ENCODE assay signal across 16 cellular contexts in genomic region chr15:67173786-67174185, GRCh38.
DNase-seq lines count a peak whose midpoint lies in the region; ATAC-seq, FAIRE-seq and TF ChIP-seq lines count a peak whose summit lies in the region.
"Had no signal": no experiment of that assay in that cellular context is flagged by ENCODE, and none has a peak within 500 bp of the region (broad histone marks: within the 10 kb centered on the region; RNA-seq: fewer than 3 reads in every experiment).

No MANE protein-coding gene starts in this region.

- no peaks in the 10 kb centered on the region for H3K36me3 ChIP-seq in breast epithelium
- H3K36me3 ChIP-seq in Panc1 (ENCODE audit: control insufficient read depth, insufficient read depth, low read length): peaks cover 40% of the 10 kb centered on the region
- peaks cover 8 to 22% of the 10 kb centered on the region in 2 donors for H3K36me3 ChIP-seq in esophagus (ENCODE audit: control insufficient read depth in 2 of 2, insufficient read depth in 2 of 2, low read length in 1 of 2)
- H3K36me3 ChIP-seq in thyroid gland: peaks cover 5% of the 10 kb centered on the region in 2 donors
- H3K36me3 ChIP-seq in left lung: peaks cover 0 to 24% of the 10 kb centered on the region in 2 donors

- peak overlapping the region; percentile 80 for H3K27ac Mint-ChIP-seq in MCF 10A (ENCODE audit: low read depth, unreplicated experiment)

- intact Hi-C loops in MCF 10A (cut with micrococcal nuclease) (loop anchor here (10.0 kb wide), 1 partner anchor 219 kb away; no protein-coding TSS in a partner anchor), breast epithelium (cut with DNase I; ENCODE audit: low total_unique reads) (no loop called here), Panc1 (cut with micrococcal nuclease; ENCODE audit: unreplicated experiment) (no loop called here), thyroid gland (cut with DNase I) (no loop called here), left lung (cut with DNase I) (no loop called here)

- H3K36me3 Mint-ChIP-seq in MCF 10A (ENCODE audit: insufficient read depth, unreplicated experiment): peaks cover 42% of the 10 kb centered on the region

- peak overlapping the region; percentile 46 for H3K4me3 Mint-ChIP-seq in MCF 10A (ENCODE audit: unreplicated experiment)

- WGBS in esophagus, 2 donors: 96 to 97% methylated on average over 8 of the region's 8 CpGs
- WGBS in thyroid gland, 2 donors: 94 to 97% methylated on average over 8 of the region's 8 CpGs

- ATAC-seq in Panc1 (no peak), GM18873 (IDR thresholded peaks at IDR 0.05; ENCODE audit: low FRiP score, unreplicated experiment) (no peak), left lung (no peak)

- DNase-seq in MCF 10A (ENCODE audit: unreplicated experiment) (no peak), breast epithelium (ENCODE audit: low spot score in 2 of 2) (no peak), Panc1 (ENCODE audit: low read depth, low spot score) (no peak), thyroid gland (no peak), HTR-8/SVneo (ENCODE audit: insufficient read length, low spot score) (no peak), left lung (no peak)
- DNase-seq: activated CD4-positive, alpha-beta T cell treated with anti-CD3 and anti-CD28 coated beads for 4 hours; DMS79 treated with DMSO at 0.1 percent for 48 hours; effector CD8-positive, alpha-beta T cell; NCI-H748 treated with DMSO at 0.1 percent for 48 hours; RPMI8226; stimulated activated CD4-positive, alpha-beta T cell treated with anti-CD3 and anti-CD28 coated beads, Interleukin-4, amount 100 ng/mL, for 24 hours had no signal

- in situ Hi-C loops in Panc1 (cut with HindIII; ENCODE audit: low pct_unique_long_range_greater_than_20kb, low sequenced_read_pairs): no loop called here

- H3K9me3 ChIP-seq in breast epithelium: no peaks in the 10 kb centered on the region
- H3K9me3 ChIP-seq in Panc1 (ENCODE audit: control insufficient read depth, insufficient read depth, low read depth, low read length): no peaks in the 10 kb centered on the region
- H3K9me3 ChIP-seq in esophagus (ENCODE audit: control insufficient read depth in 2 of 2, insufficient read depth in 1 of 2, low read depth in 1 of 2, low read length in 1 of 2): peaks cover 0 to 2% of the 10 kb centered on the region in 2 donors
- H3K9me3 ChIP-seq in thyroid gland: no peaks in the 10 kb centered on the region
- H3K9me3 ChIP-seq in left lung: no peaks in the 10 kb centered on the region

- POLR2A ChIA-PET in MCF 10A (lab: Yijun Ruan, JAX) (interaction anchor here (0.7 to 4.0 kb wide), 6 partner anchors 25 to 163 kb away, joined by 3 to 26 read pairs (median 5); partner anchors contain the start of genes AAGAB and IQCH), Panc1 (lab: Charles Lee) (interaction anchor here (0.5 to 0.6 kb wide), 2 partner anchors 48 to 127 kb away, joined by 3 to 4 read pairs; no protein-coding TSS in a partner anchor)

- H3K4me3 ChIP-seq in breast epithelium: no peak overlapping the region
- no peak overlapping the region for H3K4me3 ChIP-seq in Panc1 (ENCODE audit: low read depth in 2 of 2, low read length in 2 of 2)
- no peak overlapping the region for H3K4me3 ChIP-seq in esophagus (ENCODE audit: low read depth in 1 of 2, low read length in 2 of 2)
- H3K4me3 ChIP-seq in thyroid gland (replicated peaks in 1 of 3): no peak overlapping the region
- H3K4me3 ChIP-seq in left lung: no peak overlapping the region

- H3K4me1 Mint-ChIP-seq in MCF 10A (ENCODE audit: insufficient read depth, unreplicated experiment): peaks cover 52% of the 10 kb centered on the region

- FAIRE-seq in HTR-8/SVneo (lab: Jason Lieb, UNC): no peak
- FAIRE-seq: bronchial epithelial cell, urothelium cell line had no signal

- peak overlapping the region in 1 of 2 donors; percentile 88 for H3K27ac ChIP-seq in breast epithelium
- peak overlapping the region; percentile 94 for H3K27ac ChIP-seq in Panc1 (ENCODE audit: low read length)
- H3K27ac ChIP-seq in esophagus (ENCODE audit: low read depth in 2 of 2, low read length in 1 of 2): peak overlapping the region; percentile 74 to 84
- peak overlapping the region in 2 of 3 donors; percentile 34 to 56 for H3K27ac ChIP-seq in thyroid gland
- no peak overlapping the region for H3K27ac ChIP-seq in left lung

- peaks cover 5 to 12% of the 10 kb centered on the region in 2 donors for H3K4me1 ChIP-seq in breast epithelium
- H3K4me1 ChIP-seq in Panc1 (ENCODE audit: control insufficient read depth, insufficient read depth, low read length): peaks cover 100% of the 10 kb centered on the region
- H3K4me1 ChIP-seq in esophagus (ENCODE audit: control insufficient read depth in 2 of 2, insufficient read depth in 2 of 2, low read length in 1 of 2): peaks cover 10 to 18% of the 10 kb centered on the region in 2 donors
- H3K4me1 ChIP-seq in thyroid gland: peaks cover 45 to 46% of the 10 kb centered on the region in 2 donors
- H3K4me1 ChIP-seq in left lung: peaks cover 18 to 42% of the 10 kb centered on the region in 2 donors

- no peaks in the 10 kb centered on the region for H3K9me3 Mint-ChIP-seq in MCF 10A (ENCODE audit: unreplicated experiment)

- no peaks in the 10 kb centered on the region for H3K27me3 ChIP-seq in breast epithelium
- no peaks in the 10 kb centered on the region for H3K27me3 ChIP-seq in Panc1 (ENCODE audit: control insufficient read depth, insufficient read depth, low read length)
- H3K27me3 ChIP-seq in esophagus (ENCODE audit: control insufficient read depth in 1 of 2, insufficient read depth in 2 of 2, low read length in 2 of 2): no peaks in the 10 kb centered on the region
- no peaks in the 10 kb centered on the region for H3K27me3 ChIP-seq in thyroid gland
- H3K27me3 ChIP-seq in left lung: no peaks in the 10 kb centered on the region

- no peak for TF ChIP-seq POLR2A in breast epithelium (IDR thresholded peaks at IDR 0.05)
- no peak for TF ChIP-seq POLR2A in thyroid gland (IDR thresholded peaks at IDR 0.05)

- BruUV-seq in MCF 10A (replicated peaks; lab: Mats Ljungman, UMichigan) (no TSS peak), Panc1 (replicated peaks; lab: Mats Ljungman, UMichigan) (no TSS peak)

- CTCF ChIA-PET in MCF 10A (lab: Yijun Ruan, JAX): interaction anchor here (0.6 to 0.9 kb wide), 3 partner anchors 31 to 232 kb away, joined by 3 read pairs; no protein-coding TSS in a partner anchor
- CTCF ChIA-PET in Panc1 (lab: Charles Lee): no interaction called here

- no peaks in the 10 kb centered on the region for H3K27me3 Mint-ChIP-seq in MCF 10A (ENCODE audit: insufficient read depth, unreplicated experiment)

- TF ChIP-seq CTCF in MCF 10A (IDR thresholded peaks at IDR 0.05; ENCODE audit: unreplicated experiment) (no peak), breast epithelium (IDR thresholded peaks at IDR 0.05) (no peak), Panc1 (IDR thresholded peaks at IDR 0.05) (no peak), thyroid gland (IDR thresholded peaks at IDR 0.05) (no peak), left lung (IDR thresholded peaks at IDR 0.05) (no peak)

Comparison
In these comparisons a context has a peak if more than half of its experiments do, and no peak if none do; other contexts are left out.
1. H3K27ac ChIP-seq: peak in Panc1 (single experiment), esophagus (2 of 2) and thyroid gland (2 of 3); none in left lung (0 of 2).